ENCODE assay signal across 10 cellular contexts in the genomic region with DNA sequence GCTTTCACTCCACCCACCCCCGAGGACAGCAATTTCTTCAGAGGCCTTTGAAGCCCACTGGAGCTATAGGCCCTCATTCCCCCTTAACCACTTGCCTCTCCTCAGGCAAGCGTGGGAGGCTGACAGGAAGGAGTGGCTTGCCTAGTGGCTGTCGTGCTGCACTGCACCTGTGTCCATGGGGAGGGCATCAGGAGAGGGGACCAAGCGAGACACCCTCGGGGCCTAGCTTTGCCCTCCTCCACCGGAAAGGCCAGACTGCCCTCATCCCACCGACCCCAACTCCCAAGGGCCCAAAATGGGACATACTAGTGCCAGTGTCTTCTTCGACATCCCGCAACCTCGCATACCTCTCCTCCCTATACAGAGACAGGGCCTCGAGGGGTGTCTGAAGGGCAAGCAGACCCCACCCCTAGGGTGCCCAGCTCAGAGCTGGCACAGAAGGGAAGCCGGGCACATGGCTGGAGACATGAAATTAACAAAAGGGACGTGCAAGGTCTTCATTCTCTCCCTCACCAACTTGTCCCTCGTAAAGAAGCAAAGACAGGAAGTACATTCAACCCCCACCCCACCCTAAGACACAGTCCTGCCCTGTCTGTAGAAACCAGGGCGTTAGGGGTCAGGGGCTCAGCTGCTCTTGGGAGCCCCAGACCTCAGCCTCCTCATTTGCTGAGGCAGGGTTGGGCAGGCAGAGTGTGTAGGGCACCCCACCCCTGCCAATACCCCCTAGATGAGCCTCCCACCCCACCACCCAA. TPM values are rescaled to one million over a fixed set of nuclear protein-coding genes. Genes with fewer than 3 reads are reported as not detected.
DNase-seq lines count a peak whose midpoint lies in the region; ATAC-seq and TF ChIP-seq lines count a peak whose summit lies in the region.
"Had no signal": no experiment of that assay in that cellular context is flagged by ENCODE, and none has a peak within 500 bp of the region (broad histone marks: within the 10 kb centered on the region; RNA-seq: fewer than 3 reads in every experiment).

No MANE protein-coding gene starts in this region.

- H4K20me1 ChIP-seq in HCT116 (ENCODE audit: insufficient read depth), result no peaks in the 10 kb centered on the region

- no peaks in the 10 kb centered on the region for H3K36me3 Mint-ChIP-seq in central memory CD8-positive, alpha-beta T cell (ENCODE audit: insufficient read depth)

- CTCF ChIA-PET in HCT116 (lab: Charles Lee), result no interaction called here

- H3K36me3 ChIP-seq in HCT116 (ENCODE audit: control insufficient read depth in 1 of 2, insufficient read depth in 2 of 2, low read length in 2 of 2), result no peaks in the 10 kb centered on the region
- H3K36me3 ChIP-seq in uterus, result no peaks in the 10 kb centered on the region

- BruUV-seq in HCT116 (replicated peaks; lab: Mats Ljungman, UMichigan), result no TSS peak

- TF ChIP-seq CTCF in HCT116 (IDR thresholded peaks at IDR 0.05 in 2 of 3, conservative IDR thresholded peaks at IDR 0.05 in 1 of 3; ENCODE audit: borderline replicate concordance in 1 of 3, insufficient read depth in 1 of 3, low read depth in 2 of 3, low read length in 2 of 3), result peak in 2 of 3 experiments; percentile 3 to 16; a peak in 1 of 6 replicates
- no peak for TF ChIP-seq CTCF in uterus (IDR thresholded peaks at IDR 0.05)

- H3K27me3 ChIP-seq in HCT116 (ENCODE audit: insufficient read depth, low read length) (no peaks in the 10 kb centered on the region), uterus (no peaks in the 10 kb centered on the region)
- H3K27me3 ChIP-seq: left lung had no signal

- H3K9me3 ChIP-seq in HCT116 (ENCODE audit: control insufficient read depth in 1 of 2, insufficient read depth in 1 of 2, low read depth in 1 of 2, low read length in 2 of 2), result no peaks in the 10 kb centered on the region
- H3K9me3 ChIP-seq in uterus, result no peaks in the 10 kb centered on the region
- H3K9me3 ChIP-seq: left lung had no signal

- H3K9me3 Mint-ChIP-seq in central memory CD8-positive, alpha-beta T cell, result no peaks in the 10 kb centered on the region

- peaks cover 27% of the 10 kb centered on the region for H3K4me1 Mint-ChIP-seq in central memory CD8-positive, alpha-beta T cell

- no peaks in the 10 kb centered on the region for H3K79me2 ChIP-seq in HCT116 (ENCODE audit: insufficient read depth, low read length)

- no peak overlapping the region for H2AFZ ChIP-seq in HCT116 (ENCODE audit: low read depth, low read length, poor library complexity, severe bottlenecking)

- H3K27ac Mint-ChIP-seq in central memory CD8-positive, alpha-beta T cell (ENCODE audit: low read depth), result peak overlapping the region; percentile 54

- DNase-seq in HCT116 (ENCODE audit: low read depth, low spot score) (no peak), uterus (no peak), NCI-H2081 treated with DMSO at 0.1 percent for 48 hours (lab: John Stamatoyannopoulos, UW) (no peak)
- DNase-seq in activated CD4-positive, alpha-beta T cell treated with anti-CD3 and anti-CD28 coated beads, Interleukin-2, amount 50 U/mL, for 4 hours, result peak; percentile 39 to 47
- no peak for DNase-seq in central memory CD8-positive, alpha-beta T cell (ENCODE audit: low spot score in 2 of 2)
- peak; percentile 30 for DNase-seq in stimulated activated CD8-positive, alpha-beta memory T cell treated with anti-CD3 and anti-CD28 coated beads, Interleukin-4, amount 100 ng/mL, for 24 hours (ENCODE audit: low read depth)
- DNase-seq: KG1 had no signal

- H3K4me3 Mint-ChIP-seq in central memory CD8-positive, alpha-beta T cell, result no peak overlapping the region

- POLR2A ChIA-PET in HCT116 (lab: Charles Lee), result interaction anchor here (1.0 kb wide), 1 partner anchor 24 kb away, joined by 3 read pairs; a partner anchor contains a TSS

- TF ChIP-seq RAD21 in HCT116 (IDR thresholded peaks at IDR 0.05; ENCODE audit: low read depth), result no peak

- peak; percentile 72 for ATAC-seq in HCT116
- peak; percentile 66 for ATAC-seq in central memory CD8-positive, alpha-beta T cell (replicated peaks; ENCODE audit: extremely low read depth, poor library complexity, severe bottlenecking)
- ATAC-seq in GM21576 (IDR thresholded peaks at IDR 0.05; ENCODE audit: unreplicated experiment), result no peak
- ATAC-seq: left lung had no signal

- intact Hi-C loops in HCT116 (cut with micrococcal nuclease) (no loop called here), uterus (cut with DNase I; ENCODE audit: low total_unique reads) (no loop called here)

- H3K27ac ChIP-seq in HCT116 (ENCODE audit: low read depth, low read length) (no peak overlapping the region), uterus (no peak overlapping the region)

- no peaks in the 10 kb centered on the region for H3K4me1 ChIP-seq in HCT116 (ENCODE audit: control insufficient read depth in 1 of 2, insufficient read depth in 2 of 2, low read length in 2 of 2)
- H3K4me1 ChIP-seq in uterus, result no peaks in the 10 kb centered on the region

- no peak overlapping the region for H3K4me2 ChIP-seq in HCT116 (ENCODE audit: low read length)
- H3K4me2 ChIP-seq: smooth muscle cell had no signal

- no peak for TF ChIP-seq POLR2A in HCT116 (IDR thresholded peaks at IDR 0.05; ENCODE audit: borderline replicate concordance, extremely low read depth, insufficient read depth, insufficient read length)
- TF ChIP-seq POLR2A in uterus (IDR thresholded peaks at IDR 0.05), result no peak

- H3K4me3 ChIP-seq in HCT116 (replicated peaks in 1 of 2; ENCODE audit: low read depth in 1 of 2, low read length in 2 of 2) (no peak overlapping the region), uterus (no peak overlapping the region)
- H3K4me3 ChIP-seq: left lung, smooth muscle cell had no signal

- no peak overlapping the region for H3K9ac ChIP-seq in HCT116 (ENCODE audit: low read length)

- H3K27me3 Mint-ChIP-seq in central memory CD8-positive, alpha-beta T cell, result no peaks in the 10 kb centered on the region

- RAD21 ChIA-PET in HCT116 (lab: Charles Lee; ENCODE audit: low non-redundant PET in 1 of 2, low total read pairs in 2 of 2, uncharacterized antibody in 2 of 2, unreplicated experiment in 2 of 2), result no interaction called here

- H3K9me2 ChIP-seq in HCT116 (ENCODE audit: insufficient read depth), result no peaks in the 10 kb centered on the region

TF ChIP-seq in HCT116, 20 proteins besides CTCF, POLR2A, EP300 and RAD21:
- no peak for TF ChIP-seq EZH2 (IDR thresholded peaks at IDR 0.05)
- TF ChIP-seq, protein P1, sequence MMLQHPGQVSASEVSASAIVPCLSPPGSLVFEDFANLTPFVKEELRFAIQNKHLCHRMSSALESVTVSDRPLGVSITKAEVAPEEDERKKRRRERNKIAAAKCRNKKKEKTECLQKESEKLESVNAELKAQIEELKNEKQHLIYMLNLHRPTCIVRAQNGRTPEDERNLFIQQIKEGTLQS (IDR thresholded peaks at IDR 0.05), result no peak
- no peak for TF ChIP-seq SRF (IDR thresholded peaks at IDR 0.05; ENCODE audit: low read depth)
- TF ChIP-seq JUND (IDR thresholded peaks at IDR 0.05), result no peak
- no peak for TF ChIP-seq ELF1 (IDR thresholded peaks at IDR 0.05; ENCODE audit: borderline replicate concordance, low read depth)
- TF ChIP-seq, protein P2, sequence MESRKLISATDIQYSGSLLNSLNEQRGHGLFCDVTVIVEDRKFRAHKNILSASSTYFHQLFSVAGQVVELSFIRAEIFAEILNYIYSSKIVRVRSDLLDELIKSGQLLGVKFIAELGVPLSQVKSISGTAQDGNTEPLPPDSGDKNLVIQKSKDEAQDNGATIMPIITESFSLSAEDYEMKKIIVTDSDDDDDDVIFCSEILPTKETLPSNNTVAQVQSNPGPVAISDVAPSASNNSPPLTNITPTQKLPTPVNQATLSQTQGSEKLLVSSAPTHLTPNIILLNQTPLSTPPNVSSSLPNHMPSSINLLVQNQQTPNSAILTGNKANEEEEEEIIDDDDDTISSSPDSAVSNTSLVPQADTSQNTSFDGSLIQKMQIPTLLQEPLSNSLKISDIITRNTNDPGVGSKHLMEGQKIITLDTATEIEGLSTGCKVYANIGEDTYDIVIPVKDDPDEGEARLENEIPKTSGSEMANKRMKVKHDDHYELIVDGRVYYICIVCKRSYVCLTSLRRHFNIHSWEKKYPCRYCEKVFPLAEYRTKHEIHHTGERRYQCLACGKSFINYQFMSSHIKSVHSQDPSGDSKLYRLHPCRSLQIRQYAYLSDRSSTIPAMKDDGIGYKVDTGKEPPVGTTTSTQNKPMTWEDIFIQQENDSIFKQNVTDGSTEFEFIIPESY (IDR thresholded peaks at IDR 0.05; ENCODE audit: extremely low read depth, insufficient replicate concordance, low read length), result no peak
- no peak for TF ChIP-seq TCF7L2 (IDR thresholded peaks at IDR 0.05; ENCODE audit: borderline replicate concordance, extremely low read depth, insufficient read depth, insufficient read length)
- TF ChIP-seq CBX3 (IDR thresholded peaks at IDR 0.05; ENCODE audit: low read depth), result no peak
- TF ChIP-seq SP1 (IDR thresholded peaks at IDR 0.05; ENCODE audit: low read depth), result no peak
- no peak for TF ChIP-seq ZFX (IDR thresholded peaks at IDR 0.05)
- no peak for TF ChIP-seq EGR1 (IDR thresholded peaks at IDR 0.05; ENCODE audit: low read depth)

RNA-seq across cellular contexts. Expression of a gene that starts 24.3 kb away (rescaled TPM):
- total RNA-seq in HCT116 (2021; ENCODE audit: unreplicated experiment) (9.6 TPM), uterus (1 to 10 TPM in 2 of 4 donors, under 1 TPM in 2; 0.26 to 1.5 (median 0.99) TPM)
- polyA plus RNA-seq in HCT116 (2012), result 4.5 and 5.6 TPM in 2 replicates

RNA-seq across cellular contexts. Expression of a gene that starts 55.0 kb away (rescaled TPM):
- total RNA-seq in HCT116 (2021; ENCODE audit: unreplicated experiment) (43.4 TPM), uterus (10 to 100 TPM; 49.7 to 82.6 (median 66.0) TPM)
- polyA plus RNA-seq in HCT116 (2012), result 24.2 and 33.7 TPM in 2 replicates

Comparison
In these comparisons a context has a peak if more than half of its experiments do, and no peak if none do; other contexts are left out.
1. DNase-seq: peak in activated CD4-positive, alpha-beta T cell treated with anti-CD3 and anti-CD28 coated beads, Interleukin-2, amount 50 U/mL, for 4 hours (2 of 2) and stimulated activated CD8-positive, alpha-beta memory T cell treated with anti-CD3 and anti-CD28 coated beads, Interleukin-4, amount 100 ng/mL, for 24 hours (single experiment); none in HCT116 (single experiment), central memory CD8-positive, alpha-beta T cell (0 of 2), uterus (0 of 2) and NCI-H2081 treated with DMSO at 0.1 percent for 48 hours (single experiment).
2. CTCF ChIP-seq: peak in HCT116 (2 of 3); none in uterus (0 of 4).